Comparison of ENCODE assay signal across 9 cellular contexts in genomic region chr7:40935435-40935834, GRCh38.
"Had no signal": no experiment of that assay in that cellular context is flagged by ENCODE, and none has a peak within 500 bp of the region (broad histone marks: within the 10 kb centered on the region; RNA-seq: fewer than 3 reads in every experiment).

No MANE protein-coding gene starts in this region.

- H3K9me3 ChIP-seq: HAP-1 had no signal

- H3K27ac ChIP-seq: GM23248 had no signal

- H3K4me1 ChIP-seq: HAP-1 had no signal

- H3K4me3 ChIP-seq: GM23248, GM23338, HAP-1 had no signal

- H3K4me2 ChIP-seq: GM23338 had no signal

- H2AFZ ChIP-seq: GM23248, GM23338 had no signal

- H3K9ac ChIP-seq: GM23248 had no signal

- DNase-seq: GM23248, GOT3, H7, H9, HCEC 1CT, HFFc6 had no signal

- ATAC-seq: GM23338, HCT116 had no signal

- H3K36me3 ChIP-seq: HAP-1 had no signal
